6 cellular contexts compared by ENCODE assay signal in genomic region chrX:130672214-130672613, GRCh38.
"Had no signal": no experiment of that assay in that cellular context is flagged by ENCODE, and none has a peak within 500 bp of the region (broad histone marks: within the 10 kb centered on the region; RNA-seq: fewer than 3 reads in every experiment).

No MANE protein-coding gene starts in this region.

- ATAC-seq: GM23338, HepG2 had no signal

- H3K27ac ChIP-seq: HL-60 had no signal

- H3K27ac Mint-ChIP-seq: GM23338, H9, IgD-negative memory B cell had no signal

- DNase-seq: H9, HCEC 1CT had no signal

- H3K4me3 Mint-ChIP-seq: GM23338, H9, IgD-negative memory B cell had no signal

- H3K27me3 Mint-ChIP-seq: IgD-negative memory B cell had no signal

- H3K9me3 Mint-ChIP-seq: GM23338 had no signal

- H3K4me1 Mint-ChIP-seq: GM23338, IgD-negative memory B cell had no signal

- H3K4me3 ChIP-seq: GM23338 had no signal
